26 cellular contexts compared by ENCODE assay signal in the genomic region with DNA sequence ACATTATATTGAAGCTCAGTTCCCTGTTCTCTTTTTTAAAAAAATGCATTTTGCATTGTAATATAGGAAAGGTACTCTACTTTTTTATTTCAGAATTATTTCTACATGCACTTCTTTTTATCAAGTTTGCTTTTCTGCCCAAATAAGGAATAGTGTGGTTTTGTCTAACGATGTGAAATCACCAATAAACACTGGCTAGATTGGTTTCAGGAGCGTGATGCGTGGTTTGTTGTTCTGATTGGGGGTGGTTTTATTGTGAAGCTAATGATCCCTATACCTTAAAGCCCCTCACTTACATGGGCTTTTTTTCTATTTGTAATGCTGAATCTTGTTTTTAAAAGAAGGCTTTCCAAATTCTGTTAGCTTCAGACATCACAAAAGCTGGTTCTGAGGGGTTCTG.
"Had no signal": no experiment of that assay in that cellular context is flagged by ENCODE, and none has a peak within 500 bp of the region (broad histone marks: within the 10 kb centered on the region; RNA-seq: fewer than 3 reads in every experiment).

No MANE protein-coding gene starts in this region.

- H3K4me3 Mint-ChIP-seq: activated CD4-positive, alpha-beta memory T cell treated with anti-CD3 and anti-CD28 coated beads for 36 hours; activated naive CD4-positive, alpha-beta T cell treated with anti-CD3 and anti-CD28 coated beads, Interleukin-2, amount 10 ng/mL, durations not matched to agents 7 days and 5 days; activated naive CD8-positive, alpha-beta T cell treated with anti-CD3 and anti-CD28 coated beads, Interleukin-2, amount 10 ng/mL, durations not matched to agents 7 days and 5 days; activated T-cell treated with anti-CD3 and anti-CD28 coated beads, Interleukin-2, amount 50 U/mL, for 24 hours; T-helper 1 cell treated with Interleukin-12 subunit alpha and Interleukin-12 subunit beta and Interleukin-4 antibody, amounts not matched to agents 30 μg/mL and 1 μg/mL, for 36 hours had no signal

- ATAC-seq: activated CD4-positive, CD25-positive, alpha-beta regulatory T cell treated with anti-CD3 and anti-CD28 coated beads, Interleukin-2, amount 50 U/mL, for 24 hours; gastrocnemius medialis; mucosa of descending colon had no signal

- H3K4me1 ChIP-seq: esophagus muscularis mucosa, tibial artery had no signal

- H3K9me3 ChIP-seq: esophagus muscularis mucosa, gastrocnemius medialis, left ventricle myocardium inferior, mucosa of descending colon, right atrium auricular region, suprapubic skin, tibial artery had no signal

- H3K36me3 ChIP-seq: gastrocnemius medialis had no signal

- H3K27me3 Mint-ChIP-seq: activated CD4-positive, alpha-beta memory T cell treated with anti-CD3 and anti-CD28 coated beads for 36 hours; activated naive CD4-positive, alpha-beta T cell treated with anti-CD3 and anti-CD28 coated beads, Interleukin-2, amount 10 ng/mL, durations not matched to agents 7 days and 5 days; activated naive CD8-positive, alpha-beta T cell treated with anti-CD3 and anti-CD28 coated beads, Interleukin-2, amount 10 ng/mL, durations not matched to agents 7 days and 5 days; activated T-cell treated with anti-CD3 and anti-CD28 coated beads, Interleukin-2, amount 50 U/mL, for 24 hours had no signal

- H3K9me3 Mint-ChIP-seq: activated CD4-positive, alpha-beta memory T cell treated with anti-CD3 and anti-CD28 coated beads for 36 hours; activated naive CD4-positive, alpha-beta T cell treated with anti-CD3 and anti-CD28 coated beads, Interleukin-2, amount 10 ng/mL, durations not matched to agents 7 days and 5 days; activated naive CD8-positive, alpha-beta T cell treated with anti-CD3 and anti-CD28 coated beads, Interleukin-2, amount 10 ng/mL, durations not matched to agents 7 days and 5 days; activated T-cell treated with anti-CD3 and anti-CD28 coated beads, Interleukin-2, amount 50 U/mL, for 24 hours; T-helper 1 cell treated with Interleukin-12 subunit alpha and Interleukin-12 subunit beta and Interleukin-4 antibody, amounts not matched to agents 30 μg/mL and 1 μg/mL, for 36 hours had no signal

- FAIRE-seq: colon had no signal

- H3K27me3 ChIP-seq: esophagus muscularis mucosa, gastrocnemius medialis, right atrium auricular region, suprapubic skin, tibial artery had no signal

- H3K4me3 ChIP-seq: esophagus muscularis mucosa, gastrocnemius medialis, left ventricle myocardium inferior, lung, mucosa of descending colon, right atrium auricular region, suprapubic skin, tibial artery had no signal

- H3K27ac ChIP-seq: esophagus muscularis mucosa, gastrocnemius medialis, left ventricle myocardium inferior, right atrium auricular region, suprapubic skin, tibial artery, WERI-Rb-1 had no signal

- DNase-seq: activated CD4-positive, alpha-beta memory T cell treated with anti-CD3 and anti-CD28 coated beads for 36 hours; activated CD4-positive, alpha-beta T cell treated with anti-CD3 and anti-CD28 coated beads for 48 hours; activated CD8-positive, alpha-beta memory T cell treated with anti-CD3 and anti-CD28 coated beads, Interleukin-2, amount 50 U/mL, for 4 hours; activated gamma-delta T cell; activated naive CD4-positive, alpha-beta T cell treated with anti-CD3 and anti-CD28 coated beads, Interleukin-2, amount 10 ng/mL, durations not matched to agents 7 days and 5 days; activated naive CD8-positive, alpha-beta T cell treated with anti-CD3 and anti-CD28 coated beads, Interleukin-2, amount 10 ng/mL, durations not matched to agents 7 days and 5 days; activated T-cell treated with anti-CD3 and anti-CD28 coated beads, Interleukin-2, amount 50 U/mL, for 24 hours; dermis blood vessel endothelial cell; effector CD4-positive, alpha-beta T cell; gastrocnemius medialis; glutamatergic neuron; islet precursor cell; left ventricle myocardium inferior; mucosa of descending colon; stimulated activated naive CD4-positive, alpha-beta T cell; SW 1271; T-helper 9 cell; tibial artery; WERI-Rb-1 had no signal

- H3K27ac Mint-ChIP-seq: activated CD4-positive, alpha-beta memory T cell treated with anti-CD3 and anti-CD28 coated beads for 36 hours; activated naive CD4-positive, alpha-beta T cell treated with anti-CD3 and anti-CD28 coated beads, Interleukin-2, amount 10 ng/mL, durations not matched to agents 7 days and 5 days; activated naive CD8-positive, alpha-beta T cell treated with anti-CD3 and anti-CD28 coated beads, Interleukin-2, amount 10 ng/mL, durations not matched to agents 7 days and 5 days; activated T-cell treated with anti-CD3 and anti-CD28 coated beads, Interleukin-2, amount 50 U/mL, for 24 hours; T-helper 1 cell treated with Interleukin-12 subunit alpha and Interleukin-12 subunit beta and Interleukin-4 antibody, amounts not matched to agents 30 μg/mL and 1 μg/mL, for 36 hours had no signal
